ENCODE assay signal across 33 cellular contexts in genomic region chr17:55530064-55530463, GRCh38. TPM values are rescaled to one million over a fixed set of nuclear protein-coding genes. Genes with fewer than 3 reads are reported as not detected.
A peak's percentile ranks its signal among the peaks of the same experiment; 100 is the strongest.
DNase-seq lines count a peak whose midpoint lies in the region; ATAC-seq, FAIRE-seq and TF ChIP-seq lines count a peak whose summit lies in the region.
"Had no signal": no experiment of that assay in that cellular context is flagged by ENCODE, and none has a peak within 500 bp of the region (broad histone marks: within the 10 kb centered on the region; RNA-seq: fewer than 3 reads in every experiment).

No MANE protein-coding gene starts in this region.

- H3K36me3 Mint-ChIP-seq in progenitor cell of endocrine pancreas (ENCODE audit: insufficient read depth), result no peaks in the 10 kb centered on the region
- H3K36me3 Mint-ChIP-seq: CD14-positive monocyte; CD4-positive, alpha-beta memory T cell; CD4-positive, CD25-positive, alpha-beta regulatory T cell; CD8-positive, alpha-beta memory T cell had no signal

- CTCF ChIA-PET in HepG2 (lab: Yijun Ruan, JAX; ENCODE audit: low intra/inter-chr PET ratio, low total read pairs) (no interaction called here), PC-3 (lab: Charles Lee) (no interaction called here)

- intact Hi-C loops in HepG2 (cut with micrococcal nuclease; ENCODE audit: unreplicated experiment), result no loop called here
- intact Hi-C loops in PC-3 (cut with micrococcal nuclease), result no loop called here
- intact Hi-C loops in adrenal gland (cut with DNase I), result no loop called here

- no peak for FAIRE-seq in HepG2 (lab: Jason Lieb, UNC)
- FAIRE-seq: GM12878, GM12892, GM18507 had no signal

- BruUV-seq in HepG2 (replicated peaks; lab: Mats Ljungman, UMichigan) (no TSS peak), PC-3 (replicated peaks; lab: Mats Ljungman, UMichigan) (no TSS peak)

- ATAC-seq in HepG2 (no peak), left lobe of liver (peak; percentile 75), PC-3 (no peak), GM21825 (IDR thresholded peaks at IDR 0.05; ENCODE audit: unreplicated experiment) (no peak)
- ATAC-seq: GM12878 had no signal

- H3K4me1 ChIP-seq in liver (ENCODE audit: control insufficient read depth in 4 of 4, insufficient read depth in 4 of 4, low read length in 3 of 4) (peaks cover 4 to 34% (median 25%) of the 10 kb centered on the region in 4 donors), HepG2 (ENCODE audit: insufficient read depth, low read length) (no peaks in the 10 kb centered on the region), OCI-LY3 (ENCODE audit: low read length) (peaks cover 8% of the 10 kb centered on the region), PC-3 (ENCODE audit: insufficient read depth, low read length) (no peaks in the 10 kb centered on the region), adrenal gland (replicated peaks in 1 of 2) (no peaks in the 10 kb centered on the region)
- H3K4me1 ChIP-seq: BE2C, BLaER1 had no signal

- peak; percentile 23 to 27 for TF ChIP-seq RAD21 in liver (IDR thresholded peaks at IDR 0.05)
- no peak for TF ChIP-seq RAD21 in HepG2 (CRISPR knock-in tag; IDR thresholded peaks at IDR 0.05)

- no peaks in the 10 kb centered on the region for H3K27me3 ChIP-seq in liver (ENCODE audit: control insufficient read depth in 4 of 4, insufficient read depth in 4 of 4, low read length in 3 of 4)
- H3K27me3 ChIP-seq in HepG2 (ENCODE audit: control insufficient read depth in 1 of 2, insufficient read depth in 2 of 2, low read length in 2 of 2), result no peaks in the 10 kb centered on the region
- H3K27me3 ChIP-seq in OCI-LY3 (ENCODE audit: low read depth, low read length), result peaks cover 21% of the 10 kb centered on the region
- no peaks in the 10 kb centered on the region for H3K27me3 ChIP-seq in PC-3 (ENCODE audit: low read length)
- H3K27me3 ChIP-seq in adrenal gland, result no peaks in the 10 kb centered on the region
- H3K27me3 ChIP-seq: BE2C, BLaER1 had no signal

- WGBS in liver, result 47% methylated on average over 3 of the region's 3 CpGs
- 50% methylated on average over 3 of the region's 3 CpGs for WGBS in HepG2 (ENCODE audit: low lambda C conversion rate)
- 75 to 85% (median 80%) methylated on average over 3 of the region's 3 CpGs for WGBS in adrenal gland, 4 donors

- TF ChIP-seq POLR2A in HepG2 (IDR thresholded peaks at IDR 0.05; ENCODE audit: insufficient read depth in 1 of 2, low read depth in 2 of 2, low read length in 2 of 2) (no peak), adrenal gland (IDR thresholded peaks at IDR 0.05) (no peak)

- in situ Hi-C loops in HepG2 (cut with HindIII; ENCODE audit: extremely low pct_ligation_motif_present, low pct_unique_long_range_greater_than_20kb), result no loop called here

- peak overlapping the region; percentile 64 to 74 for H3K27ac ChIP-seq in liver (ENCODE audit: low read depth in 1 of 2, low read length in 2 of 2)
- H3K27ac ChIP-seq in HepG2 (ENCODE audit: extremely low read length, insufficient read depth, low read length), result no peak overlapping the region
- H3K27ac ChIP-seq in OCI-LY3 (ENCODE audit: low read length), result no peak overlapping the region
- no peak overlapping the region for H3K27ac ChIP-seq in PC-3 (ENCODE audit: low read length)
- no peak overlapping the region for H3K27ac ChIP-seq in adrenal gland
- H3K27ac ChIP-seq: 22Rv1, BLaER1 had no signal

- H3K4me3 ChIP-seq in liver (ENCODE audit: low read depth in 1 of 3, low read length in 3 of 3) (peak overlapping the region; percentile 6 to 36 (median 29)), HepG2 (replicated peaks in 1 of 3; ENCODE audit: insufficient read depth in 1 of 3, low read depth in 2 of 3, low read length in 3 of 3) (no peak overlapping the region), OCI-LY3 (ENCODE audit: low read length) (peak overlapping the region; percentile 29; the same call in 1 of the 2 replicates), PC-3 (ENCODE audit: low read length) (no peak overlapping the region), adrenal gland (no peak overlapping the region)
- H3K4me3 ChIP-seq: BLaER1, GM12878 had no signal

- H3K79me2 ChIP-seq in HepG2 (ENCODE audit: insufficient read depth, low read length) (no peaks in the 10 kb centered on the region), OCI-LY3 (ENCODE audit: low read length) (no peaks in the 10 kb centered on the region), PC-3 (ENCODE audit: low read length) (no peaks in the 10 kb centered on the region)

- H2AFZ ChIP-seq in HepG2 (ENCODE audit: low read length) (no peak overlapping the region), OCI-LY3 (ENCODE audit: low read depth, low read length) (0 out of 2 replicates have a peak overlapping the region, but pooled peaks have one; percentile 25), PC-3 (ENCODE audit: low read length) (no peak overlapping the region)

- no peaks in the 10 kb centered on the region for H3K9me3 Mint-ChIP-seq in progenitor cell of endocrine pancreas (ENCODE audit: low read depth)
- H3K9me3 Mint-ChIP-seq: CD4-positive, alpha-beta memory T cell; CD8-positive, alpha-beta memory T cell had no signal

- no peaks in the 10 kb centered on the region for H3K9me2 ChIP-seq in PC-3 (replicated peaks; ENCODE audit: low read length)

- POLR2A ChIA-PET in HepG2 (lab: Yijun Ruan, JAX), result no interaction called here
- POLR2A ChIA-PET in PC-3 (lab: Charles Lee; ENCODE audit: unreplicated experiment), result no interaction called here

- no peaks in the 10 kb centered on the region for H3K27me3 Mint-ChIP-seq in progenitor cell of endocrine pancreas

- no peak overlapping the region for H3K9ac ChIP-seq in liver (ENCODE audit: low read depth in 1 of 2, low read length in 2 of 2)
- no peak overlapping the region for H3K9ac ChIP-seq in HepG2 (ENCODE audit: insufficient read depth, low read depth, low read length)
- no peak overlapping the region for H3K9ac ChIP-seq in OCI-LY3 (ENCODE audit: low read length)
- H3K9ac ChIP-seq in PC-3 (ENCODE audit: low read length), result no peak overlapping the region
- H3K9ac ChIP-seq: BLaER1 had no signal

- H3K4me2 ChIP-seq in HepG2 (ENCODE audit: low read depth, low read length), result no peak overlapping the region
- peak overlapping the region; percentile 34 for H3K4me2 ChIP-seq in OCI-LY3 (ENCODE audit: low read length)
- no peak overlapping the region for H3K4me2 ChIP-seq in PC-3 (ENCODE audit: low read length)
- H3K4me2 ChIP-seq: BLaER1 had no signal

- H3F3A ChIP-seq in PC-3 (ENCODE audit: low read length, unreplicated experiment), result no peaks in the 10 kb centered on the region

- H3K4me1 Mint-ChIP-seq in progenitor cell of endocrine pancreas (ENCODE audit: low read depth), result peaks cover 44% of the 10 kb centered on the region
- H3K4me1 Mint-ChIP-seq: CD14-positive monocyte; CD4-positive, alpha-beta memory T cell; CD4-positive, CD25-positive, alpha-beta regulatory T cell; CD8-positive, alpha-beta memory T cell had no signal

- DNase-seq in HepG2 (ENCODE audit: low spot score) (no peak), left lobe of liver (ENCODE audit: low spot score) (peak; percentile 54), progenitor cell of endocrine pancreas (ENCODE audit: low spot score, unreplicated experiment) (no peak), PC-3 (no peak), adrenal gland (no peak)
- DNase-seq: ACHN; BE2C; C1 segment of cervical spinal cord; CD4-positive, alpha-beta memory T cell; CD4-positive, CD25-positive, alpha-beta regulatory T cell; CD8-positive, alpha-beta memory T cell; COR-L47; DMS 273 treated with DMSO at 0.1 percent for 48 hours; DMS153; DMS53; DMS79; DND-41; EL; GDM1 had no signal

- no peaks in the 10 kb centered on the region for H4K20me1 ChIP-seq in HepG2 (ENCODE audit: insufficient read depth, low read length)
- no peaks in the 10 kb centered on the region for H4K20me1 ChIP-seq in OCI-LY3 (ENCODE audit: insufficient read depth, low read length)
- H4K20me1 ChIP-seq in PC-3 (ENCODE audit: low read length), result no peaks in the 10 kb centered on the region
- H4K20me1 ChIP-seq: BLaER1 had no signal

- TF ChIP-seq CTCF in liver (IDR thresholded peaks at IDR 0.05; ENCODE audit: low read depth, low read length, missing input control), result no peak
- no peak for TF ChIP-seq CTCF in HepG2 (CRISPR knock-in tag; IDR thresholded peaks at IDR 0.05)
- no peak for TF ChIP-seq CTCF in OCI-LY3 (IDR thresholded peaks at IDR 0.05; ENCODE audit: low read depth, low read length)
- TF ChIP-seq CTCF in progenitor cell of endocrine pancreas (IDR thresholded peaks at IDR 0.05; ENCODE audit: unreplicated experiment), result no peak
- TF ChIP-seq CTCF in PC-3 (conservative IDR thresholded peaks at IDR 0.05; ENCODE audit: low read depth, low read length), result no peak
- no peak for TF ChIP-seq CTCF in adrenal gland (IDR thresholded peaks at IDR 0.05)

- H3K36me3 ChIP-seq in liver (ENCODE audit: control insufficient read depth in 4 of 4, insufficient read depth in 3 of 4, low read depth in 1 of 4, low read length in 3 of 4), result no peaks in the 10 kb centered on the region
- no peaks in the 10 kb centered on the region for H3K36me3 ChIP-seq in HepG2 (replicated peaks in 1 of 2; ENCODE audit: control insufficient read depth in 1 of 2, insufficient read depth in 2 of 2, low read length in 2 of 2)
- H3K36me3 ChIP-seq in OCI-LY3 (replicated peaks; ENCODE audit: low read depth, low read length), result no peaks in the 10 kb centered on the region
- H3K36me3 ChIP-seq in PC-3 (ENCODE audit: low read depth, low read length), result no peaks in the 10 kb centered on the region
- H3K36me3 ChIP-seq in adrenal gland (replicated peaks in 1 of 2), result no peaks in the 10 kb centered on the region
- H3K36me3 ChIP-seq: BE2C, BLaER1 had no signal

- TF ChIP-seq EP300 in HepG2 (IDR thresholded peaks at IDR 0.05; ENCODE audit: low read depth in 2 of 2, low read length in 2 of 2) (no peak), HepG2 (CRISPR knock-in tag; IDR thresholded peaks at IDR 0.05; ENCODE audit: borderline replicate concordance) (no peak)

- H3K4me3 Mint-ChIP-seq in progenitor cell of endocrine pancreas (ENCODE audit: low read depth), result no peak overlapping the region
- H3K4me3 Mint-ChIP-seq: CD14-positive monocyte; CD4-positive, alpha-beta memory T cell; CD4-positive, CD25-positive, alpha-beta regulatory T cell; CD8-positive, alpha-beta memory T cell had no signal

- no peaks in the 10 kb centered on the region for H3K9me3 ChIP-seq in liver (ENCODE audit: control insufficient read depth in 4 of 4, low read length in 3 of 4)
- no peaks in the 10 kb centered on the region for H3K9me3 ChIP-seq in HepG2 (ENCODE audit: low read length)
- H3K9me3 ChIP-seq in OCI-LY3 (ENCODE audit: insufficient read depth, low read length), result no peaks in the 10 kb centered on the region
- H3K9me3 ChIP-seq in PC-3 (ENCODE audit: low read length), result no peaks in the 10 kb centered on the region
- no peaks in the 10 kb centered on the region for H3K9me3 ChIP-seq in adrenal gland (replicated peaks in 1 of 3)
- H3K9me3 ChIP-seq: BE2C, BLaER1 had no signal

- H3K27ac Mint-ChIP-seq in progenitor cell of endocrine pancreas, result peak overlapping the region; percentile 22
- H3K27ac Mint-ChIP-seq: CD14-positive monocyte; CD4-positive, alpha-beta memory T cell; CD4-positive, CD25-positive, alpha-beta regulatory T cell; CD8-positive, alpha-beta memory T cell had no signal

RNA-seq across cellular contexts. Expression of gene SMIM36, which starts 18.8 kb away (rescaled TPM):
- total RNA-seq in liver, result not detected
- polyA plus RNA-seq in liver, result not detected
- total RNA-seq in HepG2 (2016; rRNA removed; fragmentation: Illumina TruSeq; extraction: Trizol), result not detected in 2 replicates
- not detected in 2 replicates for total RNA-seq in HepG2 (2016; cell fraction: cytosol; rRNA removed; fragmentation: Illumina TruSeq; extraction: Trizol; ENCODE audit: low read depth)
- total RNA-seq in HepG2 (2016; cell fraction: insoluble cytoplasmic fraction; rRNA removed; fragmentation: Illumina TruSeq; extraction: Trizol), result not detected in 2 replicates
- not detected in 2 replicates for total RNA-seq in HepG2 (2016; cell fraction: membrane; rRNA removed; fragmentation: Illumina TruSeq; extraction: Trizol)
- not detected in 2 replicates for total RNA-seq in HepG2 (2016; cell fraction: nucleus; rRNA removed; fragmentation: Illumina TruSeq; extraction: Trizol)
- polyA plus RNA-seq in HepG2 (2011; rRNA removed), result not detected in 2 replicates
- polyA plus RNA-seq in HepG2 (2011; cell fraction: cytosol; rRNA removed), result not detected in 2 replicates
- polyA plus RNA-seq in HepG2 (2011; cell fraction: nucleus; rRNA removed), result not detected in 2 replicates
- not detected in 2 replicates for polyA plus RNA-seq in HepG2 (2012)
- polyA plus RNA-seq in HepG2 (2016; cell fraction: cytosol; fragmentation: Illumina TruSeq; extraction: Trizol; ENCODE audit: low read depth), result not detected in 2 replicates
- not detected in 2 replicates for polyA plus RNA-seq in HepG2 (2016; cell fraction: insoluble cytoplasmic fraction; fragmentation: Illumina TruSeq; extraction: Trizol; ENCODE audit: low read depth)
- not detected in 2 replicates for polyA plus RNA-seq in HepG2 (2016; cell fraction: membrane; fragmentation: Illumina TruSeq; extraction: Trizol; ENCODE audit: low read depth)
- not detected in 2 replicates for polyA plus RNA-seq in HepG2 (2016; cell fraction: nucleus; fragmentation: Illumina TruSeq; extraction: Trizol; ENCODE audit: insufficient read depth, low read depth)
- not detected in 2 replicates for polyA minus RNA-seq in HepG2 (2011; rRNA and poly(A)+ RNA removed; ENCODE audit: low replicate concordance)
- not detected in 2 replicates for polyA minus RNA-seq in HepG2 (2011; cell fraction: cytosol; rRNA and poly(A)+ RNA removed)
- polyA minus RNA-seq in HepG2 (2011; cell fraction: nucleus; rRNA and poly(A)+ RNA removed), result not detected in 2 replicates
- not detected for total RNA-seq in left lobe of liver
- total RNA-seq in progenitor cell of endocrine pancreas, result not detected in 2 replicates
- not detected in 2 replicates for total RNA-seq in PC-3 (2014; rRNA removed)
- not detected for total RNA-seq in adrenal gland
- not detected for polyA plus RNA-seq in adrenal gland
- total RNA-seq: A172; A673; CD4-positive, alpha-beta memory T cell; CD4-positive, CD25-positive, alpha-beta regulatory T cell; CD8-positive, alpha-beta memory T cell; Daoy; G401; GM12878 had no signal
- polyA plus RNA-seq: AG04450; CD14-positive monocyte; CD4-positive, alpha-beta memory T cell; CD4-positive, CD25-positive, alpha-beta regulatory T cell; CD8-positive, alpha-beta memory T cell; GM12878 had no signal

Comparison
In these comparisons a context has a peak if more than half of its experiments do, and no peak if none do; other contexts are left out.
1. H3K27ac ChIP-seq: peak in liver (2 of 2); none in HepG2 (single experiment), OCI-LY3 (single experiment), PC-3 (single experiment) and adrenal gland (0 of 5).
2. H3K4me3 ChIP-seq: peak in liver (3 of 3) and OCI-LY3 (single experiment); none in HepG2 (0 of 3), PC-3 (single experiment) and adrenal gland (0 of 4).